Comparison of ENCODE assay signal across 8 cellular contexts in the genomic region with DNA sequence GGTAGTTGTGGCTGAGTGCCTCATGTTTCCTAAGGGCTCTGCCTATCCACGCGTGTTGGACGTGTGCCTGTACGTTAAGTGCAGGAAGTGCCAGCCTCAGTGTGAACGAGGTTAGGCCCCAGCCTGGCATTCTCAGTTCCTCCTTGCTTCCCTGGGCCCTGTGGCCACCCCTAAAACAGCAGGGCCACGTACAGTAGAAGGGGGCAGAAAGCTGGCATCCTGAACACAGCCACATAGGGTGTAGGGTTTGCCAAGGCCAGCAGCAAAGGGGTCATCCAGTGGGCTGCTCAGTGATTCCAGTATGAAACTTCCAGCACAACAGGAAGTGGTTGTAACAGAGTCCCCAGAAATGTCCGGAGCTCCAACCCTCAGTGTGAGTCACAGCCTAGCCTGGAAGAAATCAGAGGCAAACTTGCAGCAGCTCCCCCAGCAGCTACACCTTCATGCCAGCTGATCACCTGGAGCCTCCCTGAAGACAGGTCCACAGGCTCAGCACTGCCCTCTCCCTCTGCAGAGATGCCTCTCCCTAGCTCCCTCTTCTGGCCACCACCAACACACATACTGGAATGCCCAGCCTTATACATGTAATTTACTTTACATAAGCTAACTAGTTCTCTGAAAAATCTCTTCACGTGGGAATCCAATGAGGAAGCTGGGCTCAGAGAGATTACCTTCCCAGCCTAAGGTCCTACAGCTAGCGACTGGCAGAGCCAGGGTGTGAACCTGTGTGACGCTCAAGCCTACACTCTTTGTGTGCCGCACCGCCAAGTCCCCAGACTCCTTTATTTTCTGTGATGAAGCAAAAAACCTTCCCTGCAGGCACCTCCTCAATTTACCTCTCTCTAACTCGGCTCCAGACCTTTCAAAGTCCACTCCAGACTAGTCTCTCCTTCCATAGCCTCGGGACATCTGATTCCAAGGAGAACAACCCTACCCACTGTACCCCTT. TPM values are rescaled to one million over a fixed set of nuclear protein-coding genes. Genes with fewer than 3 reads are reported as not detected.
DNase-seq lines count a peak whose midpoint lies in the region; ATAC-seq and TF ChIP-seq lines count a peak whose summit lies in the region.

No MANE protein-coding gene starts in this region.

- H3K4me1 Mint-ChIP-seq in endodermal cell: peaks cover 34% of the 10 kb centered on the region

- WGBS in endodermal cell (ENCODE audit: insufficient coverage in 1 of 2, insufficient read length in 1 of 2), 2 experiments: 68 to 72% methylated on average over 7 to 14 of the region's 14 CpGs
- WGBS in mesodermal cell (ENCODE audit: insufficient coverage in 2 of 2), 2 experiments: 65 to 72% methylated on average over 10 to 14 of the region's 14 CpGs

- H3K36me3 Mint-ChIP-seq in endodermal cell (ENCODE audit: low read depth): no peaks in the 10 kb centered on the region

- no peaks in the 10 kb centered on the region for H3K27me3 ChIP-seq in endodermal cell (ENCODE audit: control insufficient read depth, insufficient read depth, low read length, poor library complexity, severe bottlenecking)

- no peak overlapping the region for H3K27ac Mint-ChIP-seq in endodermal cell

- no peak overlapping the region for H3K4me3 ChIP-seq in endodermal cell (ENCODE audit: low read length)
- H3K4me3 ChIP-seq in mesodermal cell (ENCODE audit: extremely low read depth, insufficient read depth, low read length, poor library complexity, severe bottlenecking): no peak overlapping the region

- H3K9me3 Mint-ChIP-seq in endodermal cell: no peaks in the 10 kb centered on the region

- H3K9me3 ChIP-seq in endodermal cell (ENCODE audit: control insufficient read depth, low read length): no peaks in the 10 kb centered on the region
- H3K9me3 ChIP-seq in mesodermal cell (ENCODE audit: control insufficient read depth, low read length): no peaks in the 10 kb centered on the region

- H3K36me3 ChIP-seq in endodermal cell (ENCODE audit: control insufficient read depth, insufficient read depth, low read length): no peaks in the 10 kb centered on the region
- H3K36me3 ChIP-seq in mesodermal cell (ENCODE audit: control insufficient read depth, insufficient read depth, low read length): no peaks in the 10 kb centered on the region

- no peak overlapping the region for H3K27ac ChIP-seq in endodermal cell (ENCODE audit: low read depth, low read length)
- peak overlapping the region; percentile 62 for H3K27ac ChIP-seq in mesodermal cell (ENCODE audit: low read depth, low read length, severe bottlenecking)

- ATAC-seq in GM18909 (IDR thresholded peaks at IDR 0.05; ENCODE audit: poor library complexity, unreplicated experiment) (peak; percentile 49), HG03095 (IDR thresholded peaks at IDR 0.05; ENCODE audit: unreplicated experiment) (no peak)

- TF ChIP-seq CTCF in endodermal cell (conservative IDR thresholded peaks at IDR 0.05): peak; percentile 88

- no peaks in the 10 kb centered on the region for H3K27me3 Mint-ChIP-seq in endodermal cell (ENCODE audit: insufficient read depth)

- DNase-seq in D341Med (ENCODE audit: low spot score) (peak; percentile 78), Kasumi-1 (lab: John Stamatoyannopoulos, UW) (peak; percentile 63 to 70), SW 1271 (lab: John Stamatoyannopoulos, UW) (peak; percentile 14 to 68), endodermal cell (peak; percentile 91), T-helper 9 cell (no peak)

- no peak overlapping the region for H3K4me3 Mint-ChIP-seq in endodermal cell

- no peaks in the 10 kb centered on the region for H3K4me1 ChIP-seq in endodermal cell (ENCODE audit: control insufficient read depth, insufficient read depth, low read length)
- H3K4me1 ChIP-seq in mesodermal cell (ENCODE audit: control insufficient read depth, insufficient read depth, low read length, poor library complexity, severe bottlenecking): peaks cover 10% of the 10 kb centered on the region

- no peak overlapping the region for H3K9ac ChIP-seq in endodermal cell (ENCODE audit: extremely low read depth, low read length, poor library complexity, severe bottlenecking)

RNA-seq across cellular contexts. Expression of gene ILDR1, which starts 26.6 kb away (rescaled TPM):
- 1 to 10 TPM; 2.0 to 3.6 TPM for total RNA-seq in endodermal cell
- polyA plus RNA-seq in endodermal cell (2013, experiment 1 of 2): 0.14 TPM
- polyA plus RNA-seq in endodermal cell (2013, experiment 2 of 2): not detected
- polyA plus RNA-seq in mesodermal cell (2013, experiment 1 of 2): not detected
- not detected for polyA plus RNA-seq in mesodermal cell (2013, experiment 2 of 2)

RNA-seq across cellular contexts. Expression of gene CD86, which starts 59.7 kb away (rescaled TPM):
- total RNA-seq in endodermal cell: not detected
- polyA plus RNA-seq in endodermal cell (2013, experiment 1 of 2): not detected
- polyA plus RNA-seq in endodermal cell (2013, experiment 2 of 2): not detected
- not detected for polyA plus RNA-seq in mesodermal cell (2013, experiment 1 of 2)
- polyA plus RNA-seq in mesodermal cell (2013, experiment 2 of 2): not detected
